In the genomic region with DNA sequence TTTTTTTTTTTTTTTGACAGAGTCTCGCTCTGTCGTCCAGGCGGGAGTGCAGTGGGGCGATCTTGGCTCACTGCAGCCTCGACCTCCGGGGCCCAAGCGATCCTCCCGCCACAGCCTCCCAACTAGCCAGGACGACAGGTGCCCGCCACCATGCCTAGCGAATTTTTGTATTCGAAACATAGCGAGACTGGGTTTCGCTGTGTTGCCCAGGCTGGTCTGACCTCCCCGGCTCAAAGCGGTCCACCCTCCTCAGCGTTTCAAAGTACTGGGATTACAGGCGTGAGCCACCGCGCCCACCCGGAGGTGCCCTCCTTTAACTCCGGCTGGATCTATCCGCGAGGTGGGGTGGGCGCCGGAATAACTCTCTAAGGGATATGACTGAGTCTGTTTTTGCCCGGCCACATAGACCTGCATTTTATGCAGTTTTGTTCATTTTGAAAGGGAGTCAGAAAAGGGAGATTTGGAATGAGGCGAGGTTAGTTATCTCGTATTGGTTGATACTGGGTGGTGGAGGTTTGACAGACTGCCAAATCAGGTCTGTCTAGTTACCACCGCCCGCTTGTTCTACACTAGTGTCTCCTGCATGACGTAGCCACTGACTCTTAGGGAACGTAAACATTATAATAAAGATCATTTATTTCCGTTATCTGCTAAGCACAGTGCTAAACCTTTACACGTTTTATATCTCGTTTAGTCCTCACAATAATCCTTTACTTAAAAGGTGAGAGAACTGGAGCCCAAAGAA, we compare ENCODE assay signal across 8 cellular contexts. TPM values are rescaled to one million over a fixed set of nuclear protein-coding genes. Genes with fewer than 3 reads are reported as not detected.
DNase-seq lines count a peak whose midpoint lies in the region; ATAC-seq and TF ChIP-seq lines count a peak whose summit lies in the region.

No MANE protein-coding gene starts in this region.

- POLR2A ChIA-PET in CD8-positive, alpha-beta memory T cell (lab: Charles Lee), result interaction anchor here (0.7 to 0.9 kb wide), 4 partner anchors 42 to 1966 kb away, joined by 6 to 8 read pairs (median 8); partner anchors contain the start of genes WDPCP and XPO1

- peaks cover 24 to 37% (median 32%) of the 10 kb centered on the region in 3 donors for H3K4me1 Mint-ChIP-seq in CD8-positive, alpha-beta memory T cell

- CTCF ChIA-PET in CD8-positive, alpha-beta memory T cell (lab: Charles Lee), result no interaction called here

- peaks cover 8% of the 10 kb centered on the region for H3K36me3 ChIP-seq in CD8-positive, alpha-beta memory T cell (ENCODE audit: insufficient read depth, low read length)
- H3K36me3 ChIP-seq in neuron (ENCODE audit: insufficient read depth, low read length), result peaks cover 19% of the 10 kb centered on the region

- H3K27me3 ChIP-seq in CD8-positive, alpha-beta memory T cell (ENCODE audit: insufficient read depth, low read length, poor library complexity, severe bottlenecking), result no peaks in the 10 kb centered on the region
- H3K27me3 ChIP-seq in neuron (ENCODE audit: insufficient read depth, low read length) (no peaks in the 10 kb centered on the region), foreskin keratinocyte (no peaks in the 10 kb centered on the region)

- peak overlapping the region; percentile 96 for H3K27ac ChIP-seq in CD8-positive, alpha-beta memory T cell (ENCODE audit: low read depth, low read length)
- H3K27ac ChIP-seq in foreskin keratinocyte, result no peak overlapping the region

- no peak for TF ChIP-seq CTCF in foreskin keratinocyte (conservative IDR thresholded peaks at IDR 0.05)

- peak in 2 of 5 donors; percentile 7 to 52 for DNase-seq in CD8-positive, alpha-beta memory T cell
- DNase-seq in NCI-H2227 (lab: John Stamatoyannopoulos, UW; ENCODE audit: unreplicated experiment) (peak; percentile 57), NCI-H2081 treated with DMSO at 0.1 percent for 48 hours (lab: John Stamatoyannopoulos, UW) (no peak), foreskin keratinocyte (no peak)
- peak; percentile 3 for DNase-seq in effector CD4-positive, alpha-beta T cell
- no peak for DNase-seq in activated CD4-positive, alpha-beta T cell treated with anti-CD3 and anti-CD28 coated beads for 48 hours

- ATAC-seq in foreskin keratinocyte (no peak), HG03354 (IDR thresholded peaks at IDR 0.05; ENCODE audit: poor library complexity, severe bottlenecking, unreplicated experiment) (no peak)

- peak overlapping the region; percentile 71 to 100 (median 98) for H3K4me3 Mint-ChIP-seq in CD8-positive, alpha-beta memory T cell

- peaks cover 0 to 6% of the 10 kb centered on the region in 2 donors for H3K27me3 Mint-ChIP-seq in CD8-positive, alpha-beta memory T cell

- no peaks in the 10 kb centered on the region for H3K9me3 ChIP-seq in CD8-positive, alpha-beta memory T cell (ENCODE audit: low read length)
- no peaks in the 10 kb centered on the region for H3K9me3 ChIP-seq in neuron (ENCODE audit: low read length)

- peak overlapping the region; percentile 61 to 100 (median 90) for H3K27ac Mint-ChIP-seq in CD8-positive, alpha-beta memory T cell

- peaks cover 0 to 32% (median 2%) of the 10 kb centered on the region in 3 donors for H3K36me3 Mint-ChIP-seq in CD8-positive, alpha-beta memory T cell

- H3K4me3 ChIP-seq in CD8-positive, alpha-beta memory T cell (ENCODE audit: low read length), result no peak overlapping the region
- peak overlapping the region; percentile 97 for H3K4me3 ChIP-seq in neuron (ENCODE audit: low read length)

- H3K9me3 Mint-ChIP-seq in CD8-positive, alpha-beta memory T cell, result no peaks in the 10 kb centered on the region

- no peak overlapping the region for H2AFZ ChIP-seq in neuron (ENCODE audit: low read depth, low read length)

- peaks cover 19% of the 10 kb centered on the region for H3K4me1 ChIP-seq in CD8-positive, alpha-beta memory T cell (ENCODE audit: insufficient read depth, low read length)
- H3K4me1 ChIP-seq in neuron (ENCODE audit: insufficient read depth, low read length) (peaks cover 10% of the 10 kb centered on the region), foreskin keratinocyte (peaks cover 9% of the 10 kb centered on the region)

RNA-seq across cellular contexts. Expression of gene CCT4, which starts 0.9 kb away (rescaled TPM):
- 100 to 1,000 TPM; 331 to 361 TPM for total RNA-seq in CD8-positive, alpha-beta memory T cell
- polyA plus RNA-seq in CD8-positive, alpha-beta memory T cell, result 134 TPM
- 241 and 251 TPM in 2 replicates for total RNA-seq in foreskin keratinocyte
- 190 and 210 TPM in 2 replicates for polyA plus RNA-seq in foreskin keratinocyte

RNA-seq across cellular contexts. Expression of gene COMMD1, which starts 16.1 kb away (rescaled TPM):
- total RNA-seq in CD8-positive, alpha-beta memory T cell, result 10 to 100 TPM; 36.4 to 41.2 TPM
- 54.6 TPM for polyA plus RNA-seq in CD8-positive, alpha-beta memory T cell
- 33.8 and 35.8 TPM in 2 replicates for total RNA-seq in foreskin keratinocyte
- 63.9 and 68.5 TPM in 2 replicates for polyA plus RNA-seq in foreskin keratinocyte

RNA-seq across cellular contexts. Expression of gene FAM161A, which starts 35.5 kb away (rescaled TPM):
- 1 to 10 TPM; 5.6 to 5.8 TPM for total RNA-seq in CD8-positive, alpha-beta memory T cell
- 1.7 TPM for polyA plus RNA-seq in CD8-positive, alpha-beta memory T cell
- 3.3 and 3.8 TPM in 2 replicates for total RNA-seq in foreskin keratinocyte
- 1.2 and 1.5 TPM in 2 replicates for polyA plus RNA-seq in foreskin keratinocyte

Comparison
In these comparisons a context has a peak if more than half of its experiments do, and no peak if none do; other contexts are left out.
1. DNase-seq: peak in NCI-H2227 (single experiment) and effector CD4-positive, alpha-beta T cell (single experiment); none in NCI-H2081 treated with DMSO at 0.1 percent for 48 hours (single experiment), foreskin keratinocyte (0 of 2) and activated CD4-positive, alpha-beta T cell treated with anti-CD3 and anti-CD28 coated beads for 48 hours (single experiment).